In genomic region chr9:131801811-131802210, GRCh38 we compare ENCODE assay signal across 21 cellular contexts.
"Had no signal": no experiment of that assay in that cellular context is flagged by ENCODE, and none has a peak within 500 bp of the region (broad histone marks: within the 10 kb centered on the region; RNA-seq: fewer than 3 reads in every experiment).

No MANE protein-coding gene starts in this region.

- H3K4me1 Mint-ChIP-seq: activated CD4-positive, alpha-beta T cell treated with anti-CD3 and anti-CD28 coated beads, Interleukin-2, amount 10 ng/mL, durations not matched to agents 7 days and 5 days; activated naive CD8-positive, alpha-beta T cell treated with anti-CD3 and anti-CD28 coated beads, Interleukin-2, amount 10 ng/mL, durations not matched to agents 7 days and 5 days; stimulated activated effector memory CD8-positive, alpha-beta T cell treated with anti-CD3 and anti-CD28 coated beads, Interleukin-12 subunit alpha, Interleukin-12 subunit beta, amount 100 ng/mL, for 72 hours; T-helper 17 cell had no signal

- H3K9me3 Mint-ChIP-seq: activated CD4-positive, alpha-beta T cell treated with anti-CD3 and anti-CD28 coated beads, Interleukin-2, amount 10 ng/mL, durations not matched to agents 7 days and 5 days; activated naive CD8-positive, alpha-beta T cell treated with anti-CD3 and anti-CD28 coated beads, Interleukin-2, amount 10 ng/mL, durations not matched to agents 7 days and 5 days; activated T-helper 1 cell treated with anti-CD3 and anti-CD28 coated beads, Interleukin-12 subunit alpha, Interleukin-12 subunit beta, Interleukin-2, Interleukin-4 antibody, amounts not matched to agents 30 ng/mL and 10 ng/mL and 1 ng/mL, durations not matched to agents 14 hours and 24 hours and 36 hours; mesothelial cell of epicardium; nephron progenitor cell had no signal

- H3K4me1 ChIP-seq: heart left ventricle, lower lobe of right lung, pancreas, thyroid gland, uterus had no signal

- H3K27ac Mint-ChIP-seq: activated CD4-positive, alpha-beta T cell treated with anti-CD3 and anti-CD28 coated beads, Interleukin-2, amount 10 ng/mL, durations not matched to agents 7 days and 5 days; activated naive CD8-positive, alpha-beta T cell treated with anti-CD3 and anti-CD28 coated beads, Interleukin-2, amount 10 ng/mL, durations not matched to agents 7 days and 5 days; activated T-helper 1 cell treated with anti-CD3 and anti-CD28 coated beads, Interleukin-12 subunit alpha, Interleukin-12 subunit beta, Interleukin-2, Interleukin-4 antibody, amounts not matched to agents 30 ng/mL and 10 ng/mL and 1 ng/mL, durations not matched to agents 14 hours and 24 hours and 36 hours; effector memory CD8-positive, alpha-beta T cell; mesothelial cell of epicardium; nephron progenitor cell; stimulated activated effector memory CD8-positive, alpha-beta T cell treated with anti-CD3 and anti-CD28 coated beads, Interleukin-12 subunit alpha, Interleukin-12 subunit beta, amount 100 ng/mL, for 72 hours; T-helper 17 cell had no signal

- H3K36me3 ChIP-seq: heart left ventricle, lower lobe of right lung, pancreas, thyroid gland, uterus had no signal

- FAIRE-seq: frontal cortex, pancreas, TTC549 had no signal

- H3K9me3 ChIP-seq: heart left ventricle, lower lobe of right lung, pancreas, thyroid gland, uterus had no signal

- DNase-seq: activated CD4-positive, alpha-beta T cell treated with anti-CD3 and anti-CD28 coated beads, Interleukin-2, amount 10 ng/mL, durations not matched to agents 7 days and 5 days; activated CD4-positive, CD25-positive, alpha-beta regulatory T cell; activated naive CD4-positive, alpha-beta T cell; activated naive CD8-positive, alpha-beta T cell treated with anti-CD3 and anti-CD28 coated beads, Interleukin-2, amount 10 ng/mL, durations not matched to agents 7 days and 5 days; cerebellar nuclear complex; dermis blood vessel endothelial cell; effector memory CD8-positive, alpha-beta T cell; heart left ventricle; left colon; lower lobe of right lung; nephron progenitor cell; pancreas; stimulated activated CD4-positive, alpha-beta T cell treated with anti-CD3 and anti-CD28 coated beads, Interleukin-12 subunit alpha, Interleukin-12 subunit beta, amount 100 ng/mL, for 4 hours; T-helper 17 cell; thyroid gland; uterus had no signal

- H3K27me3 ChIP-seq: pancreas, thyroid gland, uterus had no signal

- H3K4me3 ChIP-seq: heart left ventricle, lower lobe of right lung, pancreas, thyroid gland, uterus had no signal

- H3K36me3 Mint-ChIP-seq: activated naive CD8-positive, alpha-beta T cell treated with anti-CD3 and anti-CD28 coated beads, Interleukin-2, amount 10 ng/mL, durations not matched to agents 7 days and 5 days; mesothelial cell of epicardium; stimulated activated effector memory CD8-positive, alpha-beta T cell treated with anti-CD3 and anti-CD28 coated beads, Interleukin-12 subunit alpha, Interleukin-12 subunit beta, amount 100 ng/mL, for 72 hours had no signal

- ATAC-seq: effector memory CD8-positive, alpha-beta T cell; heart left ventricle; left colon; lower lobe of right lung; pancreas; stimulated activated effector memory CD8-positive, alpha-beta T cell treated with anti-CD3 and anti-CD28 coated beads, Interleukin-12 subunit alpha, Interleukin-12 subunit beta, amount 100 ng/mL, for 72 hours; T-helper 17 cell had no signal

- H3K4me3 Mint-ChIP-seq: activated CD4-positive, alpha-beta T cell treated with anti-CD3 and anti-CD28 coated beads, Interleukin-2, amount 10 ng/mL, durations not matched to agents 7 days and 5 days; activated naive CD8-positive, alpha-beta T cell treated with anti-CD3 and anti-CD28 coated beads, Interleukin-2, amount 10 ng/mL, durations not matched to agents 7 days and 5 days; activated T-helper 1 cell treated with anti-CD3 and anti-CD28 coated beads, Interleukin-12 subunit alpha, Interleukin-12 subunit beta, Interleukin-2, Interleukin-4 antibody, amounts not matched to agents 30 ng/mL and 10 ng/mL and 1 ng/mL, durations not matched to agents 14 hours and 24 hours and 36 hours; effector memory CD8-positive, alpha-beta T cell; mesothelial cell of epicardium; nephron progenitor cell; stimulated activated effector memory CD8-positive, alpha-beta T cell treated with anti-CD3 and anti-CD28 coated beads, Interleukin-12 subunit alpha, Interleukin-12 subunit beta, amount 100 ng/mL, for 72 hours; T-helper 17 cell had no signal

- H3K27ac ChIP-seq: heart left ventricle, lower lobe of right lung, pancreas, thyroid gland, uterus had no signal

- H3K27me3 Mint-ChIP-seq: activated CD4-positive, alpha-beta T cell treated with anti-CD3 and anti-CD28 coated beads, Interleukin-2, amount 10 ng/mL, durations not matched to agents 7 days and 5 days had no signal
